8 cellular contexts compared by ENCODE assay signal in genomic region chr4:336099-336892, GRCh38. TPM values are rescaled to one million over a fixed set of nuclear protein-coding genes. Genes with fewer than 3 reads are reported as not detected.
A peak's percentile ranks its signal among the peaks of the same experiment; 100 is the strongest.
DNase-seq lines count a peak whose midpoint lies in the region; ATAC-seq and TF ChIP-seq lines count a peak whose summit lies in the region.

No MANE protein-coding gene starts in this region.

- no peaks in the 10 kb centered on the region for H3K27me3 ChIP-seq in cardiac muscle cell

- peak overlapping the region; percentile 87 for H3K27ac ChIP-seq in cardiac muscle cell

- H3K4me1 Mint-ChIP-seq in activated T-helper 17 cell treated with anti-CD3 and anti-CD28 coated beads, Interleukin-2, amount 50 U/mL, for 72 hours = peaks cover 19% of the 10 kb centered on the region

- peaks cover 5% of the 10 kb centered on the region for H3K4me1 ChIP-seq in cardiac muscle cell (ENCODE audit: low read depth)

- H3K4me3 ChIP-seq in cardiac muscle cell = peak overlapping the region; percentile 87

- DNase-seq in AG08396 (ENCODE audit: low spot score) (peak; percentile 47), cardiac muscle cell (ENCODE audit: low read depth in 1 of 2, low spot score in 1 of 2) (peak; percentile 24 to 34), posterior cingulate gyrus (peak in 6 of 10 donors; percentile 5 to 83 (median 22)), NCI-H524 treated with DMSO at 0.1 percent for 48 hours (lab: John Stamatoyannopoulos, UW) (no peak)

- peaks cover 45% of the 10 kb centered on the region for H3K36me3 Mint-ChIP-seq in activated T-helper 17 cell treated with anti-CD3 and anti-CD28 coated beads, Interleukin-2, amount 50 U/mL, for 72 hours (ENCODE audit: low read depth)

- H3K36me3 ChIP-seq in cardiac muscle cell = no peaks in the 10 kb centered on the region

- H3K27me3 Mint-ChIP-seq in activated T-helper 17 cell treated with anti-CD3 and anti-CD28 coated beads, Interleukin-2, amount 50 U/mL, for 72 hours = no peaks in the 10 kb centered on the region

- peak overlapping the region; percentile 98 for H3K4me3 Mint-ChIP-seq in activated T-helper 17 cell treated with anti-CD3 and anti-CD28 coated beads, Interleukin-2, amount 50 U/mL, for 72 hours

- no peaks in the 10 kb centered on the region for H3K9me3 ChIP-seq in cardiac muscle cell (ENCODE audit: low read depth)

- no peak overlapping the region for H3K27ac Mint-ChIP-seq in activated T-helper 17 cell treated with anti-CD3 and anti-CD28 coated beads, Interleukin-2, amount 50 U/mL, for 72 hours

- peaks cover 10% of the 10 kb centered on the region for H3K9me3 Mint-ChIP-seq in activated T-helper 17 cell treated with anti-CD3 and anti-CD28 coated beads, Interleukin-2, amount 50 U/mL, for 72 hours

- intact Hi-C loops in posterior cingulate gyrus (cut with DNase I) = loop anchor here (10.0 kb wide), 1 partner anchor 139 kb away; no protein-coding TSS in a partner anchor

- ATAC-seq in GM21528 (IDR thresholded peaks at IDR 0.05; ENCODE audit: low FRiP score, unreplicated experiment) = peak; percentile 1
- ATAC-seq in activated T-helper 17 cell treated with anti-CD3 and anti-CD28 coated beads, Interleukin-2, amount 50 U/mL, for 72 hours (replicated peaks) = no peak
- ATAC-seq in HG02981 (IDR thresholded peaks at IDR 0.05; ENCODE audit: unreplicated experiment) = no peak
- no peak for ATAC-seq in GM21786 (IDR thresholded peaks at IDR 0.05; ENCODE audit: unreplicated experiment)

- no peak for TF ChIP-seq CTCF in cardiac muscle cell (IDR thresholded peaks at IDR 0.05; ENCODE audit: low read depth, low read length)

RNA-seq across cellular contexts. Expression of gene ZNF141, which starts 1.3 kb away (rescaled TPM):
- 10 to 100 TPM; 17.3 to 35.8 TPM for total RNA-seq in activated T-helper 17 cell treated with anti-CD3 and anti-CD28 coated beads, Interleukin-2, amount 50 U/mL, for 72 hours
- total RNA-seq in cardiac muscle cell = 19.6 and 29.7 TPM in 2 replicates
- 10.9 and 14.2 TPM in 2 replicates for polyA plus RNA-seq in cardiac muscle cell

RNA-seq across cellular contexts. Expression of gene ZNF732, which starts 31.0 kb away (rescaled TPM):
- total RNA-seq in activated T-helper 17 cell treated with anti-CD3 and anti-CD28 coated beads, Interleukin-2, amount 50 U/mL, for 72 hours = not detected
- total RNA-seq in cardiac muscle cell = 1.7 and 2.2 TPM in 2 replicates
- 0.10 and 0.81 TPM in 2 replicates for polyA plus RNA-seq in cardiac muscle cell
